In genomic region chr7:100706672-100707311, GRCh38 we compare ENCODE assay signal across 8 cellular contexts. TPM values are rescaled to one million over a fixed set of nuclear protein-coding genes. Genes with fewer than 3 reads are reported as not detected.
DNase-seq lines count a peak whose midpoint lies in the region; ATAC-seq and FAIRE-seq lines count a peak whose summit lies in the region.

No MANE protein-coding gene starts in this region.

- no peak for ATAC-seq in activated naive CD4-positive, alpha-beta T cell treated with anti-CD3 and anti-CD28 coated beads, Interleukin-2, amount 50 U/mL, for 72 hours

- DNase-seq in NCI-H2227 (lab: John Stamatoyannopoulos, UW; ENCODE audit: unreplicated experiment) (peak; percentile 39), NCI-H2227 treated with DMSO at 0.1 percent for 48 hours (lab: John Stamatoyannopoulos, UW) (no peak), RCC 7860 (ENCODE audit: low spot score) (no peak), NCI-H524 (lab: John Stamatoyannopoulos, UW) (no peak)
- DNase-seq in activated naive CD4-positive, alpha-beta T cell treated with anti-CD3 and anti-CD28 coated beads, Interleukin-2, amount 50 U/mL, for 72 hours (ENCODE audit: low spot score in 2 of 2): no peak
- no peak for DNase-seq in activated CD8-positive, alpha-beta memory T cell treated with anti-CD3 and anti-CD28 coated beads, Interleukin-2, amount 50 U/mL, for 4 hours

- H3K27me3 ChIP-seq in subcutaneous abdominal adipose tissue (ENCODE audit: control insufficient read depth in 5 of 5, insufficient read depth in 4 of 5, low read length in 5 of 5): no peaks in the 10 kb centered on the region

- H3K27ac ChIP-seq in subcutaneous abdominal adipose tissue (ENCODE audit: low read depth, low read length): peak overlapping the region; percentile 84

- FAIRE-seq in RCC 7860 (lab: Jason Lieb, UNC): no peak

- peak overlapping the region; percentile 97 to 98 for H3K27ac Mint-ChIP-seq in activated naive CD4-positive, alpha-beta T cell treated with anti-CD3 and anti-CD28 coated beads, Interleukin-2, amount 50 U/mL, for 72 hours

- peak overlapping the region; percentile 94 for H3K4me3 ChIP-seq in iPS-18c (ENCODE audit: insufficient read depth, low read depth, low read length)
- peak overlapping the region; percentile 83 to 95 (median 86) for H3K4me3 ChIP-seq in subcutaneous abdominal adipose tissue (ENCODE audit: low read depth in 1 of 5, low read length in 5 of 5)

- H3K4me1 ChIP-seq in subcutaneous abdominal adipose tissue (ENCODE audit: control insufficient read depth in 5 of 5, insufficient read depth in 5 of 5, low read length in 5 of 5): peaks cover 4 to 26% (median 22%) of the 10 kb centered on the region in 5 donors

- no peaks in the 10 kb centered on the region for H3K9me3 Mint-ChIP-seq in activated naive CD4-positive, alpha-beta T cell treated with anti-CD3 and anti-CD28 coated beads, Interleukin-2, amount 50 U/mL, for 72 hours

- no peaks in the 10 kb centered on the region for H3K9me3 ChIP-seq in iPS-18c (ENCODE audit: control insufficient read depth, insufficient read depth, low read length)
- H3K9me3 ChIP-seq in subcutaneous abdominal adipose tissue (ENCODE audit: control insufficient read depth in 5 of 5, low read length in 5 of 5): no peaks in the 10 kb centered on the region

- peaks cover 0 to 3% (median 2%) of the 10 kb centered on the region in 5 donors for H3K36me3 ChIP-seq in subcutaneous abdominal adipose tissue (ENCODE audit: control insufficient read depth in 5 of 5, insufficient read depth in 5 of 5, low read length in 5 of 5)

- peaks cover 20 to 22% of the 10 kb centered on the region in 2 donors for H3K36me3 Mint-ChIP-seq in activated naive CD4-positive, alpha-beta T cell treated with anti-CD3 and anti-CD28 coated beads, Interleukin-2, amount 50 U/mL, for 72 hours

- H3K9ac ChIP-seq in subcutaneous abdominal adipose tissue (ENCODE audit: low read length in 5 of 5): peak overlapping the region; percentile 16 to 97 (median 94)

RNA-seq across cellular contexts. Expression of gene POP7, which starts 0.9 kb away (rescaled TPM):
- 10 to 100 TPM; 37.3 to 47.5 TPM for total RNA-seq in activated naive CD4-positive, alpha-beta T cell treated with anti-CD3 and anti-CD28 coated beads, Interleukin-2, amount 50 U/mL, for 72 hours

RNA-seq across cellular contexts. Expression of gene GIGYF1, which starts 12.7 kb away (rescaled TPM):
- total RNA-seq in activated naive CD4-positive, alpha-beta T cell treated with anti-CD3 and anti-CD28 coated beads, Interleukin-2, amount 50 U/mL, for 72 hours: 10 to 100 TPM; 47.2 to 58.4 TPM

RNA-seq across cellular contexts. Expression of gene EPO, which starts 13.5 kb away (rescaled TPM):
- total RNA-seq in activated naive CD4-positive, alpha-beta T cell treated with anti-CD3 and anti-CD28 coated beads, Interleukin-2, amount 50 U/mL, for 72 hours: not detected

RNA-seq across cellular contexts. Expression of gene ZAN, which starts 26.6 kb away (rescaled TPM):
- total RNA-seq in activated naive CD4-positive, alpha-beta T cell treated with anti-CD3 and anti-CD28 coated beads, Interleukin-2, amount 50 U/mL, for 72 hours: not detected

RNA-seq across cellular contexts. Expression of gene GNB2, which starts 33.3 kb away (rescaled TPM):
- 100 to 1,000 TPM; 213 to 239 TPM for total RNA-seq in activated naive CD4-positive, alpha-beta T cell treated with anti-CD3 and anti-CD28 coated beads, Interleukin-2, amount 50 U/mL, for 72 hours
